In the genomic region with DNA sequence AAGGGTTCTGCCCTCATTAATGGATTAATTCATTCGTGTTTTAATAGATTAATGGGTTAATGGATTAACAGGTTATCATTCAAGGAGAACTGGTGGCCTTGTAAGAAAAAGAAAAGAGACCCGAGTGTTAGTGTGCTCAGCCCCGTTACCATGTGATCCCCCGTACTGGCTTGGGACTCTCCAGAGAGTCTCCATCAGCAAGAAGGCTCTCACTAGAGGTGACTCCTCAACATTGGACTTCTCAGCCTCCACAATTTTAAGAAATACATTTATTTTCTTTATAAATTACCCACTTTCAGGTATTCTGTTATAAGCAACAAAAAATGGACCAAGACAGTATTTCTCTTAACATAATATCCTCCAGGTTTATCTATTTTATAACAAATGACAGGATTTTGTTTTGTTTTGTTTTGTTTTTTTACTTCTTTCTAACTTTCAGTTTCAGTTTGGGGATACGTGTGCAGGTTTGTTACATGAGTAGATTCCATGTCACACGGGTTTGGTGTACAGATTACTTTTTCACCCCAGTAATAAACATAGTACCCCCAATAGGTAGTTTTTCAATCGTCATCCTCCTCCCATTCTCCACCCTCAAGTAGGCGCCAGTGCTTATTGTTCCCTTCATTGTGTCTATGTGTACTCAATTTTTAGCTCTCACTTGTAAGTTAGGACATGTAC, we compare ENCODE assay signal across 18 cellular contexts.
A peak's percentile ranks its signal among the peaks of the same experiment; 100 is the strongest.
DNase-seq lines count a peak whose midpoint lies in the region; ATAC-seq and TF ChIP-seq lines count a peak whose summit lies in the region.
"Had no signal": no experiment of that assay in that cellular context is flagged by ENCODE, and none has a peak within 500 bp of the region (broad histone marks: within the 10 kb centered on the region; RNA-seq: fewer than 3 reads in every experiment).

No MANE protein-coding gene starts in this region.

- H3K27me3 ChIP-seq in MM.1S (replicated peaks; ENCODE audit: insufficient read depth, low read length): no peaks in the 10 kb centered on the region

- H3K4me1 ChIP-seq in MM.1S (ENCODE audit: low read length): no peaks in the 10 kb centered on the region
- H3K4me1 ChIP-seq: Caco-2 had no signal

- no peaks in the 10 kb centered on the region for H3F3A ChIP-seq in MM.1S (ENCODE audit: insufficient read depth, low read length)

- no peaks in the 10 kb centered on the region for H3K27me3 Mint-ChIP-seq in activated CD8-positive, alpha-beta memory T cell treated with anti-CD3 and anti-CD28 coated beads, Interleukin-2, amount 10 ng/mL, durations not matched to agents 7 days and 5 days
- H3K27me3 Mint-ChIP-seq in activated naive CD8-positive, alpha-beta T cell treated with anti-CD3 and anti-CD28 coated beads, Interleukin-2, amount 50 U/mL, for 24 hours: no peaks in the 10 kb centered on the region

- H3K9me2 ChIP-seq in MM.1S (replicated peaks; ENCODE audit: insufficient read depth, low read length): no peaks in the 10 kb centered on the region

- H3K79me2 ChIP-seq in MM.1S (ENCODE audit: low read length): no peaks in the 10 kb centered on the region

- no peak for DNase-seq in activated CD8-positive, alpha-beta memory T cell treated with anti-CD3 and anti-CD28 coated beads, Interleukin-2, amount 10 ng/mL, durations not matched to agents 7 days and 5 days
- DNase-seq in activated CD8-positive, alpha-beta memory T cell treated with anti-CD3 and anti-CD28 coated beads for 24 hours: no peak
- peak; percentile 14 for DNase-seq in MM.1S
- no peak for DNase-seq in activated naive CD8-positive, alpha-beta T cell treated with anti-CD3 and anti-CD28 coated beads, Interleukin-2, amount 50 U/mL, for 24 hours
- no peak for DNase-seq in stimulated activated effector memory CD8-positive, alpha-beta T cell treated with anti-CD3 and anti-CD28 coated beads, Interleukin-12 subunit alpha, Interleukin-12 subunit beta, amount 100 ng/mL, for 72 hours (ENCODE audit: low spot score in 2 of 2)
- DNase-seq in HPDE6-E6E7 (ENCODE audit: extremely low spot score): no peak
- no peak for DNase-seq in activated CD4-positive, alpha-beta T cell treated with anti-CD3 and anti-CD28 coated beads for 48 hours
- DNase-seq: 8988T, Caco-2, GF-D8, H9, Kasumi-1, NCI-H1105, NCI-H748 treated with DMSO at 0.1 percent for 48 hours, RPMI8226, SHP77 treated with DMSO at 0.1 percent for 48 hours had no signal

- peak overlapping the region; percentile 1 for H3K27ac Mint-ChIP-seq in activated CD8-positive, alpha-beta memory T cell treated with anti-CD3 and anti-CD28 coated beads, Interleukin-2, amount 10 ng/mL, durations not matched to agents 7 days and 5 days
- H3K27ac Mint-ChIP-seq in activated naive CD8-positive, alpha-beta T cell treated with anti-CD3 and anti-CD28 coated beads, Interleukin-2, amount 50 U/mL, for 24 hours: no peak overlapping the region
- no peak overlapping the region for H3K27ac Mint-ChIP-seq in stimulated activated effector memory CD8-positive, alpha-beta T cell treated with anti-CD3 and anti-CD28 coated beads, Interleukin-12 subunit alpha, Interleukin-12 subunit beta, amount 100 ng/mL, for 72 hours
- H3K27ac Mint-ChIP-seq: CD14-positive monocyte, H9 had no signal

- no peaks in the 10 kb centered on the region for H3K9me3 Mint-ChIP-seq in activated CD8-positive, alpha-beta memory T cell treated with anti-CD3 and anti-CD28 coated beads, Interleukin-2, amount 10 ng/mL, durations not matched to agents 7 days and 5 days (ENCODE audit: low read depth)
- H3K9me3 Mint-ChIP-seq in activated naive CD8-positive, alpha-beta T cell treated with anti-CD3 and anti-CD28 coated beads, Interleukin-2, amount 50 U/mL, for 24 hours: peaks cover 17% of the 10 kb centered on the region
- peaks cover 7% of the 10 kb centered on the region for H3K9me3 Mint-ChIP-seq in stimulated activated effector memory CD8-positive, alpha-beta T cell treated with anti-CD3 and anti-CD28 coated beads, Interleukin-12 subunit alpha, Interleukin-12 subunit beta, amount 100 ng/mL, for 72 hours
- H3K9me3 Mint-ChIP-seq: H9 had no signal

- no peaks in the 10 kb centered on the region for H3K36me3 Mint-ChIP-seq in activated CD8-positive, alpha-beta memory T cell treated with anti-CD3 and anti-CD28 coated beads, Interleukin-2, amount 10 ng/mL, durations not matched to agents 7 days and 5 days
- no peaks in the 10 kb centered on the region for H3K36me3 Mint-ChIP-seq in activated naive CD8-positive, alpha-beta T cell treated with anti-CD3 and anti-CD28 coated beads, Interleukin-2, amount 50 U/mL, for 24 hours (ENCODE audit: low read depth)
- no peaks in the 10 kb centered on the region for H3K36me3 Mint-ChIP-seq in stimulated activated effector memory CD8-positive, alpha-beta T cell treated with anti-CD3 and anti-CD28 coated beads, Interleukin-12 subunit alpha, Interleukin-12 subunit beta, amount 100 ng/mL, for 72 hours
- H3K36me3 Mint-ChIP-seq: CD14-positive monocyte had no signal

- CTCF ChIA-PET in activated CD8-positive, alpha-beta memory T cell treated with anti-CD3 and anti-CD28 coated beads, Interleukin-2, amount 10 ng/mL, durations not matched to agents 7 days and 5 days (lab: Charles Lee): no interaction called here

- peaks cover 4% of the 10 kb centered on the region for H3K4me1 Mint-ChIP-seq in activated CD8-positive, alpha-beta memory T cell treated with anti-CD3 and anti-CD28 coated beads, Interleukin-2, amount 10 ng/mL, durations not matched to agents 7 days and 5 days
- no peaks in the 10 kb centered on the region for H3K4me1 Mint-ChIP-seq in activated naive CD8-positive, alpha-beta T cell treated with anti-CD3 and anti-CD28 coated beads, Interleukin-2, amount 50 U/mL, for 24 hours
- H3K4me1 Mint-ChIP-seq in stimulated activated effector memory CD8-positive, alpha-beta T cell treated with anti-CD3 and anti-CD28 coated beads, Interleukin-12 subunit alpha, Interleukin-12 subunit beta, amount 100 ng/mL, for 72 hours: peaks cover 7% of the 10 kb centered on the region
- H3K4me1 Mint-ChIP-seq: CD14-positive monocyte had no signal

- no peak overlapping the region for H3K27ac ChIP-seq in MM.1S (ENCODE audit: low read length)

- peak overlapping the region; percentile 30 for H3K4me3 ChIP-seq in MM.1S (ENCODE audit: low read length)

- H2AFZ ChIP-seq in MM.1S (ENCODE audit: low read length): peak overlapping the region; percentile 47

- ATAC-seq in activated CD8-positive, alpha-beta memory T cell treated with anti-CD3 and anti-CD28 coated beads, Interleukin-2, amount 10 ng/mL, durations not matched to agents 7 days and 5 days: no peak
- ATAC-seq in activated naive CD8-positive, alpha-beta T cell treated with anti-CD3 and anti-CD28 coated beads, Interleukin-2, amount 50 U/mL, for 24 hours: no peak
- no peak for ATAC-seq in stimulated activated effector memory CD8-positive, alpha-beta T cell treated with anti-CD3 and anti-CD28 coated beads, Interleukin-12 subunit alpha, Interleukin-12 subunit beta, amount 100 ng/mL, for 72 hours
- ATAC-seq in HG03139 (IDR thresholded peaks at IDR 0.05; ENCODE audit: unreplicated experiment): no peak

- TF ChIP-seq CTCF in MM.1S (IDR thresholded peaks at IDR 0.05; ENCODE audit: low read length): no peak

- no peaks in the 10 kb centered on the region for H4K20me1 ChIP-seq in MM.1S (ENCODE audit: insufficient read depth, low read length)

- H3K4me3 Mint-ChIP-seq in activated CD8-positive, alpha-beta memory T cell treated with anti-CD3 and anti-CD28 coated beads, Interleukin-2, amount 10 ng/mL, durations not matched to agents 7 days and 5 days: no peak overlapping the region
- peak overlapping the region; percentile 16 for H3K4me3 Mint-ChIP-seq in activated naive CD8-positive, alpha-beta T cell treated with anti-CD3 and anti-CD28 coated beads, Interleukin-2, amount 50 U/mL, for 24 hours
- H3K4me3 Mint-ChIP-seq in stimulated activated effector memory CD8-positive, alpha-beta T cell treated with anti-CD3 and anti-CD28 coated beads, Interleukin-12 subunit alpha, Interleukin-12 subunit beta, amount 100 ng/mL, for 72 hours: peak overlapping the region; percentile 25
- H3K4me3 Mint-ChIP-seq: CD14-positive monocyte, H9 had no signal

- H3K4me2 ChIP-seq in MM.1S (ENCODE audit: low read depth, low read length): peak overlapping the region; percentile 30

- H3K9me3 ChIP-seq in MM.1S (replicated peaks; ENCODE audit: insufficient read depth, low read length): no peaks in the 10 kb centered on the region
- H3K9me3 ChIP-seq: Caco-2 had no signal

- H3K36me3 ChIP-seq in MM.1S (replicated peaks; ENCODE audit: insufficient read depth, low read length): no peaks in the 10 kb centered on the region

- no peak overlapping the region for H3K9ac ChIP-seq in MM.1S (ENCODE audit: low read length)
